In genomic region chr11:74492974-74493815, GRCh38 we compare ENCODE assay signal across 8 cellular contexts. TPM values are rescaled to one million over a fixed set of nuclear protein-coding genes. Genes with fewer than 3 reads are reported as not detected.
DNase-seq lines count a peak whose midpoint lies in the region; ATAC-seq, FAIRE-seq and TF ChIP-seq lines count a peak whose summit lies in the region.

TSS of gene LIPT2 (minus strand) at chr11:74493724. CDS start at chr11:74493703, 21 bp downstream.

- H4K20me1 ChIP-seq in H1 (replicated peaks in 1 of 2; ENCODE audit: control insufficient read depth in 1 of 2, insufficient read depth in 2 of 2, low read length in 2 of 2), result no peaks in the 10 kb centered on the region

- H3K27me3 ChIP-seq in H1 (replicated peaks in 1 of 4; ENCODE audit: control insufficient read depth in 3 of 4, extremely low read depth in 1 of 4, insufficient read depth in 3 of 4, low read length in 3 of 4), result no peaks in the 10 kb centered on the region

- peak within 1 kb of the TSS; percentile 57 to 92 (median 91) for H3K9ac ChIP-seq in H1 (replicated peaks in 1 of 4; ENCODE audit: extremely low read depth in 1 of 4, low read depth in 3 of 4, low read length in 3 of 4)

- H3K9me3 Mint-ChIP-seq in memory B cell, result no peaks in the 10 kb centered on the region

- H2BK120ac ChIP-seq in H1 (replicated peaks; ENCODE audit: low read depth, low read length), result peak within 1 kb of the TSS; percentile 18

- peak within 1 kb of the TSS; percentile 78 to 86 for H3K4me2 ChIP-seq in H1 (ENCODE audit: insufficient read depth in 1 of 2, low read depth in 2 of 2, low read length in 2 of 2)

- H2BK15ac ChIP-seq in H1 (ENCODE audit: low read length), result peak within 1 kb of the TSS; percentile 99; the same call in 1 of the 2 replicates

- no peak within 1 kb of the TSS; the same call in 1 of the 2 replicates for H2BK20ac ChIP-seq in H1 (ENCODE audit: low read length)

- TF ChIP-seq CTCF in GM20000 (IDR thresholded peaks at IDR 0.05; ENCODE audit: extremely low read depth, missing control alignments) (no peak), H1 (IDR thresholded peaks at IDR 0.05; ENCODE audit: control extremely low read depth in 1 of 3, insufficient read depth in 1 of 3, low read depth in 1 of 3, low read length in 3 of 3) (no peak)

- H2BK5ac ChIP-seq in H1 (ENCODE audit: low read depth, low read length), result peak within 1 kb of the TSS; percentile 89

- POLR2A ChIA-PET in H1 (lab: Charles Lee; ENCODE audit: partially characterized antibody), result interaction anchor here (0.6 to 2.6 kb wide), 27 partner anchors 8 to 255 kb away, joined by 3 to 18 read pairs (median 5); partner anchors contain the start of genes KCNE3, POLD3 and RNF169

- peak within 1 kb of the TSS; percentile 96 for H4K91ac ChIP-seq in H1 (replicated peaks; ENCODE audit: insufficient read length, low read length)

- H3K4me3 ChIP-seq in H1 (ENCODE audit: extremely low read depth in 1 of 4, insufficient read depth in 2 of 4, low read depth in 3 of 4, low read length in 4 of 4), result peak within 1 kb of the TSS; percentile 61 to 81 (median 74)

- peak within 1 kb of the TSS; percentile 97 for H3K4ac ChIP-seq in H1 (replicated peaks; ENCODE audit: insufficient read length, low read depth, low read length)

- CTCF ChIA-PET in H1 (lab: Charles Lee; ENCODE audit: partially characterized antibody), result interaction anchor here (0.6 to 3.3 kb wide), 8 partner anchors 9 to 137 kb away, joined by 3 to 24 read pairs (median 4); no protein-coding TSS in a partner anchor

- no peak within 1 kb of the TSS for H2AK5ac ChIP-seq in H1 (ENCODE audit: low read depth, low read length)

- no peak within 1 kb of the TSS for H3K23ac ChIP-seq in H1 (ENCODE audit: insufficient read length)

- TF ChIP-seq EP300 in H1 (IDR thresholded peaks at IDR 0.05; ENCODE audit: borderline replicate concordance in 1 of 2, low read depth in 2 of 2, low read length in 2 of 2), result no peak

- H3K36me3 ChIP-seq in H1 (ENCODE audit: control insufficient read depth in 2 of 4, insufficient read depth in 4 of 4, low read length in 3 of 4), result no peaks in the 10 kb centered on the region

- H3K14ac ChIP-seq in H1 (ENCODE audit: insufficient read length), result no peak within 1 kb of the TSS

- peak within 1 kb of the TSS; percentile 91 for H3K56ac ChIP-seq in H1 (replicated peaks; ENCODE audit: insufficient read length, low read depth, low read length)

- H3K36me3 Mint-ChIP-seq in memory B cell, result peaks cover 10% of the 10 kb centered on the region

- ATAC-seq in memory B cell (ENCODE audit: low read depth), result peak; percentile 92

- H3K4me3 Mint-ChIP-seq in memory B cell, result peak within 1 kb of the TSS; percentile 56

- peaks cover 9% of the 10 kb centered on the region; the same call in 1 of the 2 replicates for H3K23me2 ChIP-seq in H1 (ENCODE audit: low read depth, low read length)

- H3K79me2 ChIP-seq in H1 (ENCODE audit: control insufficient read depth in 1 of 2, insufficient read depth in 2 of 2, low read length in 2 of 2), result no peaks in the 10 kb centered on the region

- TF ChIP-seq RAD21 in H1 (IDR thresholded peaks at IDR 0.05 in 1 of 2, conservative IDR thresholded peaks at IDR 0.05 in 1 of 2; ENCODE audit: low read depth in 2 of 2, low read length in 2 of 2), result no peak

- peak within 1 kb of the TSS; percentile 95; the same call in 1 of the 2 replicates for H4K8ac ChIP-seq in H1 (ENCODE audit: extremely low read depth, insufficient read depth, low read length)

- TF ChIP-seq POLR2A in H1 (IDR thresholded peaks at IDR 0.05; ENCODE audit: control extremely low read depth in 1 of 2, low read depth in 2 of 2, low read length in 2 of 2), result peak; percentile 87 to 91

- peak within 1 kb of the TSS; percentile 97 for H3K18ac ChIP-seq in H1 (ENCODE audit: extremely low read depth, low read length)

- H3K27ac ChIP-seq in H1 (ENCODE audit: low read depth, low read length), result peak within 1 kb of the TSS; percentile 91

- H3K4me1 Mint-ChIP-seq in memory B cell, result peaks cover 9% of the 10 kb centered on the region

- peaks cover 0 to 7% (median 4%) of the 10 kb centered on the region in 4 experiments; a peak in 4 of 7 replicates for H3K4me1 ChIP-seq in H1 (replicated peaks in 1 of 4; ENCODE audit: control insufficient read depth in 3 of 4, insufficient read depth in 4 of 4, low read length in 3 of 4)

- H3K79me1 ChIP-seq in H1 (ENCODE audit: low read depth, low read length), result no peaks in the 10 kb centered on the region

- DNase-seq in COLO668 (lab: John Stamatoyannopoulos, UW; ENCODE audit: unreplicated experiment) (peak; percentile 97), GM20000 (ENCODE audit: low spot score) (peak; percentile 95), HS-5 (ENCODE audit: low read depth) (peak; percentile 87), NK-92 (lab: John Stamatoyannopoulos, UW; ENCODE audit: unreplicated experiment) (peak; percentile 76), H1 (ENCODE audit: low read depth in 1 of 2, low spot score in 2 of 2) (peak; percentile 94 to 96), memory B cell (ENCODE audit: low spot score in 2 of 2) (peak; percentile 88 to 95)
- DNase-seq in activated CD8-positive, alpha-beta memory T cell treated with anti-CD3 and anti-CD28 coated beads for 4 hours (ENCODE audit: low read depth in 2 of 2), result peak; percentile 94 to 95
- DNase-seq in stimulated activated CD8-positive, alpha-beta memory T cell treated with anti-CD3 and anti-CD28 coated beads, Interleukin-12 subunit alpha, Interleukin-12 subunit beta, amount 100 ng/mL, for 1 hour (ENCODE audit: low read depth), result peak; percentile 93

- H3K27ac Mint-ChIP-seq in memory B cell, result peak within 1 kb of the TSS; percentile 24

- peak within 1 kb of the TSS; percentile 82; the same call in 1 of the 2 replicates for H2BK12ac ChIP-seq in H1 (ENCODE audit: low read depth, low read length)

- peaks cover 0 to 2% of the 10 kb centered on the region in 2 experiments; a peak in 1 of 4 replicates for H3K9me3 ChIP-seq in H1 (ENCODE audit: insufficient read depth in 2 of 2, low read depth in 1 of 2, low read length in 1 of 2)

- peak within 1 kb of the TSS; percentile 94 for H4K5ac ChIP-seq in H1 (ENCODE audit: insufficient read length, low read depth, low read length)

- H3K27me3 Mint-ChIP-seq in memory B cell, result no peaks in the 10 kb centered on the region

- 0% methylated on average over 73 of the region's 97 CpGs; no CpG with 5 or more reads in 1 of the 2 experiments for WGBS in H1 (ENCODE audit: extremely low coverage in 1 of 2, insufficient coverage in 1 of 2, insufficient read length in 1 of 2, insufficient replicate concordance in 2 of 2, low coverage in 1 of 2, low lambda C conversion rate in 2 of 2, missing lambda C conversion rate in 1 of 2), 2 experiments

- peak within 1 kb of the TSS; percentile 47 for H2AFZ ChIP-seq in H1 (ENCODE audit: low read length)

- FAIRE-seq in H1 (lab: Jason Lieb, UNC), result peak; percentile 57

TF ChIP-seq in H1, 55 proteins besides CTCF, POLR2A, EP300 and RAD21 (continues in another document):
- TF ChIP-seq MAFK (IDR thresholded peaks at IDR 0.05; ENCODE audit: low read depth, low read length) (no peak), FOSL1 (IDR thresholded peaks at IDR 0.05; ENCODE audit: insufficient read depth, low read depth, low read length) (no peak), SIX5 (IDR thresholded peaks at IDR 0.05; ENCODE audit: low read depth, low read length) (no peak), E2F6 (IDR thresholded peaks at IDR 0.05) (no peak), SUZ12 (IDR thresholded peaks at IDR 0.05; ENCODE audit: low read length) (no peak), TAF1 (IDR thresholded peaks at IDR 0.05; ENCODE audit: low read depth, low read length) (peak; percentile 82), NRF1 (IDR thresholded peaks at IDR 0.05; ENCODE audit: low read depth, low read length) (peak; percentile 74), JUND (IDR thresholded peaks at IDR 0.05; ENCODE audit: low read length) (no peak), HDAC2 (IDR thresholded peaks at IDR 0.05; ENCODE audit: borderline replicate concordance in 1 of 2, low read depth in 2 of 2, low read length in 2 of 2) (no peak; a peak in 1 of 4 replicates), SAP30 (IDR thresholded peaks at IDR 0.05; ENCODE audit: insufficient read depth, insufficient replicate concordance, low read length) (no peak), POU5F1 (IDR thresholded peaks at IDR 0.05; ENCODE audit: low read depth, low read length) (no peak), YY1 (IDR thresholded peaks at IDR 0.05; ENCODE audit: low read depth, low read length) (no peak), CEBPB (IDR thresholded peaks at IDR 0.05; ENCODE audit: low read depth, low read length) (no peak), CBX5 (IDR thresholded peaks at IDR 0.05; ENCODE audit: low read depth, low read length) (no peak), CHD2 (IDR thresholded peaks at IDR 0.05; ENCODE audit: low read length) (no peak), CBX8 (IDR thresholded peaks at IDR 0.05; ENCODE audit: borderline replicate concordance, low read depth, low read length) (no peak), KDM1A (IDR thresholded peaks at IDR 0.05; ENCODE audit: borderline replicate concordance, low read length) (no peak), KDM5A (IDR thresholded peaks at IDR 0.05; ENCODE audit: low read length) (no peak), BACH1 (IDR thresholded peaks at IDR 0.05; ENCODE audit: low read length) (peak; percentile 8; the same call in 1 of the 2 replicates), SP2 (IDR thresholded peaks at IDR 0.05; ENCODE audit: low read length) (no peak)

RNA-seq across cellular contexts. Expression of gene LIPT2, which starts in this region (rescaled TPM):
- 6.4 and 7.7 TPM in 2 replicates for total RNA-seq in H1 (2021; fragmentation: NEBNext Ultra II Directional; extraction: Animal tissue kit (Norgen Biotek cat#: 25700))
- polyA plus RNA-seq in H1 (2011; rRNA removed), result 16.4 and 16.7 TPM in 2 replicates
- 15.4 TPM for polyA plus RNA-seq in H1 (2011; cell fraction: cytosol; rRNA removed)
- polyA plus RNA-seq in H1 (2011; cell fraction: nucleus; rRNA removed), result 11.5 TPM
- 4.9 to 6.9 TPM (median 5.9 TPM) in 4 replicates for polyA plus RNA-seq in H1 (2012, experiment 1 of 2)
- polyA plus RNA-seq in H1 (2012, experiment 2 of 2), result 7.6 TPM
- 7.0 TPM for polyA plus RNA-seq in H1 (2013, experiment 1 of 2)
- polyA plus RNA-seq in H1 (2013, experiment 2 of 2), result 7.0 TPM
- 10.8 and 17.9 TPM in 2 replicates for polyA minus RNA-seq in H1 (2011; rRNA and poly(A)+ RNA removed)
- 9.2 TPM for polyA minus RNA-seq in H1 (2011; cell fraction: cytosol; rRNA and poly(A)+ RNA removed)
- polyA minus RNA-seq in H1 (2011; cell fraction: nucleus; rRNA and poly(A)+ RNA removed), result 14.3 TPM

Comparison
In these comparisons a context has a peak if more than half of its experiments do, and no peak if none do; other contexts are left out.
1. Peak in every context shown above with its lines: DNase-seq, ATAC-seq, H3K4me3 ChIP-seq and H3K27ac ChIP-seq.